In genomic region chr2:121567957-121568409, GRCh38 we compare ENCODE assay signal across 14 cellular contexts. TPM values are rescaled to one million over a fixed set of nuclear protein-coding genes. Genes with fewer than 3 reads are reported as not detected.
DNase-seq lines count a peak whose midpoint lies in the region; ATAC-seq, FAIRE-seq and TF ChIP-seq lines count a peak whose summit lies in the region.
"Had no signal": no experiment of that assay in that cellular context is flagged by ENCODE, and none has a peak within 500 bp of the region (broad histone marks: within the 10 kb centered on the region; RNA-seq: fewer than 3 reads in every experiment).

No MANE protein-coding gene starts in this region.

- no peak overlapping the region for H2AFZ ChIP-seq in GM23338

- no peak for ATAC-seq in GM23338
- ATAC-seq: activated CD8-positive, alpha-beta T cell treated with anti-CD3 and anti-CD28 coated beads, Interleukin-2, amount 10 ng/mL, durations not matched to agents 7 days and 5 days had no signal

- H3K27me3 ChIP-seq in GM23338 (ENCODE audit: insufficient read depth), result no peaks in the 10 kb centered on the region

- no peak overlapping the region for H3K4me3 Mint-ChIP-seq in GM23338
- H3K4me3 Mint-ChIP-seq: activated CD8-positive, alpha-beta T cell treated with anti-CD3 and anti-CD28 coated beads, Interleukin-2, amount 10 ng/mL, durations not matched to agents 7 days and 5 days had no signal

- H3K9me3 Mint-ChIP-seq in GM23338, result peaks cover 14% of the 10 kb centered on the region; the same call in 2 of the 3 replicates

- H3K36me3 ChIP-seq in GM23338 (ENCODE audit: insufficient read depth), result no peaks in the 10 kb centered on the region

- no peak overlapping the region for H3K27ac Mint-ChIP-seq in GM23338
- H3K27ac Mint-ChIP-seq: activated CD8-positive, alpha-beta T cell treated with anti-CD3 and anti-CD28 coated beads, Interleukin-2, amount 10 ng/mL, durations not matched to agents 7 days and 5 days had no signal

- H3K4me1 Mint-ChIP-seq in GM23338, result peaks cover 5% of the 10 kb centered on the region

- no peak for FAIRE-seq in frontal cortex (lab: Jason Lieb, UNC)

- H3K4me2 ChIP-seq in GM23338, result no peak overlapping the region

- peak; percentile 21 for DNase-seq in EH (ENCODE audit: low read depth)
- peak; percentile 99 for DNase-seq in SK-MEL-5 (ENCODE audit: low read depth, low spot score)
- DNase-seq in frontal cortex (ENCODE audit: low spot score in 2 of 2), result peak; percentile 4 to 20
- DNase-seq in non-pigmented ciliary epithelial cell (ENCODE audit: low read depth), result peak; percentile 13
- DNase-seq in GM23338 (ENCODE audit: low spot score), result no peak
- DNase-seq in COLO668 (lab: John Stamatoyannopoulos, UW; ENCODE audit: unreplicated experiment), result no peak
- no peak for DNase-seq in mucosa of gallbladder (ENCODE audit: low spot score)
- no peak for DNase-seq in RPMI8226
- DNase-seq: activated CD8-positive, alpha-beta T cell treated with anti-CD3 and anti-CD28 coated beads, Interleukin-2, amount 10 ng/mL, durations not matched to agents 7 days and 5 days; AML-193; KBM-7; NCI-H226 had no signal

- no peak overlapping the region for H3K4me3 ChIP-seq in GM23338

- H3K27me3 Mint-ChIP-seq in GM23338 (ENCODE audit: insufficient read depth, low read depth, poor library complexity), result peaks cover 2% of the 10 kb centered on the region

- H3F3A ChIP-seq in GM23338 (replicated peaks; ENCODE audit: low read depth), result no peaks in the 10 kb centered on the region

- H3K79me2 ChIP-seq in GM23338 (replicated peaks; ENCODE audit: insufficient read depth), result peaks cover 72% of the 10 kb centered on the region

- no peak overlapping the region for H3K27ac ChIP-seq in GM23338 (ENCODE audit: low read depth)
- H3K27ac ChIP-seq: epithelial cell of prostate had no signal

- no peak for TF ChIP-seq CTCF in GM23338 (conservative IDR thresholded peaks at IDR 0.05; ENCODE audit: low read depth in 2 of 2)

- in situ Hi-C loops in SK-MEL-5 (cut with HindIII; ENCODE audit: low pct_unique_long_range_greater_than_20kb, low sequenced_read_pairs), result no loop called here

- H3K4me1 ChIP-seq in GM23338 (ENCODE audit: insufficient read depth), result peaks cover 5% of the 10 kb centered on the region

- peaks cover 22% of the 10 kb centered on the region; the same call in 1 of the 2 replicates for H4K20me1 ChIP-seq in GM23338 (replicated peaks; ENCODE audit: insufficient read depth)

- no peaks in the 10 kb centered on the region for H3K9me2 ChIP-seq in GM23338 (ENCODE audit: insufficient read depth)

- peaks cover 17% of the 10 kb centered on the region for H3K36me3 Mint-ChIP-seq in GM23338 (ENCODE audit: low read depth)

TF ChIP-seq in GM23338, 12 proteins besides CTCF, POLR2A, EP300 and RAD21 (continues in another document):
- TF ChIP-seq ZNF331 (CRISPR knock-in tag; IDR thresholded peaks at IDR 0.05; ENCODE audit: low read depth) (no peak), CREB1 (CRISPR knock-in tag; IDR thresholded peaks at IDR 0.05; ENCODE audit: low read depth) (no peak), ZNF114 (CRISPR knock-in tag; IDR thresholded peaks at IDR 0.05) (no peak), NANOG (IDR thresholded peaks at IDR 0.05; ENCODE audit: borderline replicate concordance) (no peak), JUNB (IDR thresholded peaks at IDR 0.05; ENCODE audit: unreplicated experiment) (no peak), EZH2 (IDR thresholded peaks at IDR 0.05; ENCODE audit: low read depth, unreplicated experiment) (no peak), EZH2phosphoT487 (IDR thresholded peaks at IDR 0.05; ENCODE audit: unreplicated experiment) (no peak), REST (IDR thresholded peaks at IDR 0.05; ENCODE audit: unreplicated experiment) (no peak), STAT1 (IDR thresholded peaks at IDR 0.05; ENCODE audit: unreplicated experiment) (no peak), POLR2AphosphoS5 (IDR thresholded peaks at IDR 0.05; ENCODE audit: low read depth) (no peak)
- TF ChIP-seq, protein P1, sequence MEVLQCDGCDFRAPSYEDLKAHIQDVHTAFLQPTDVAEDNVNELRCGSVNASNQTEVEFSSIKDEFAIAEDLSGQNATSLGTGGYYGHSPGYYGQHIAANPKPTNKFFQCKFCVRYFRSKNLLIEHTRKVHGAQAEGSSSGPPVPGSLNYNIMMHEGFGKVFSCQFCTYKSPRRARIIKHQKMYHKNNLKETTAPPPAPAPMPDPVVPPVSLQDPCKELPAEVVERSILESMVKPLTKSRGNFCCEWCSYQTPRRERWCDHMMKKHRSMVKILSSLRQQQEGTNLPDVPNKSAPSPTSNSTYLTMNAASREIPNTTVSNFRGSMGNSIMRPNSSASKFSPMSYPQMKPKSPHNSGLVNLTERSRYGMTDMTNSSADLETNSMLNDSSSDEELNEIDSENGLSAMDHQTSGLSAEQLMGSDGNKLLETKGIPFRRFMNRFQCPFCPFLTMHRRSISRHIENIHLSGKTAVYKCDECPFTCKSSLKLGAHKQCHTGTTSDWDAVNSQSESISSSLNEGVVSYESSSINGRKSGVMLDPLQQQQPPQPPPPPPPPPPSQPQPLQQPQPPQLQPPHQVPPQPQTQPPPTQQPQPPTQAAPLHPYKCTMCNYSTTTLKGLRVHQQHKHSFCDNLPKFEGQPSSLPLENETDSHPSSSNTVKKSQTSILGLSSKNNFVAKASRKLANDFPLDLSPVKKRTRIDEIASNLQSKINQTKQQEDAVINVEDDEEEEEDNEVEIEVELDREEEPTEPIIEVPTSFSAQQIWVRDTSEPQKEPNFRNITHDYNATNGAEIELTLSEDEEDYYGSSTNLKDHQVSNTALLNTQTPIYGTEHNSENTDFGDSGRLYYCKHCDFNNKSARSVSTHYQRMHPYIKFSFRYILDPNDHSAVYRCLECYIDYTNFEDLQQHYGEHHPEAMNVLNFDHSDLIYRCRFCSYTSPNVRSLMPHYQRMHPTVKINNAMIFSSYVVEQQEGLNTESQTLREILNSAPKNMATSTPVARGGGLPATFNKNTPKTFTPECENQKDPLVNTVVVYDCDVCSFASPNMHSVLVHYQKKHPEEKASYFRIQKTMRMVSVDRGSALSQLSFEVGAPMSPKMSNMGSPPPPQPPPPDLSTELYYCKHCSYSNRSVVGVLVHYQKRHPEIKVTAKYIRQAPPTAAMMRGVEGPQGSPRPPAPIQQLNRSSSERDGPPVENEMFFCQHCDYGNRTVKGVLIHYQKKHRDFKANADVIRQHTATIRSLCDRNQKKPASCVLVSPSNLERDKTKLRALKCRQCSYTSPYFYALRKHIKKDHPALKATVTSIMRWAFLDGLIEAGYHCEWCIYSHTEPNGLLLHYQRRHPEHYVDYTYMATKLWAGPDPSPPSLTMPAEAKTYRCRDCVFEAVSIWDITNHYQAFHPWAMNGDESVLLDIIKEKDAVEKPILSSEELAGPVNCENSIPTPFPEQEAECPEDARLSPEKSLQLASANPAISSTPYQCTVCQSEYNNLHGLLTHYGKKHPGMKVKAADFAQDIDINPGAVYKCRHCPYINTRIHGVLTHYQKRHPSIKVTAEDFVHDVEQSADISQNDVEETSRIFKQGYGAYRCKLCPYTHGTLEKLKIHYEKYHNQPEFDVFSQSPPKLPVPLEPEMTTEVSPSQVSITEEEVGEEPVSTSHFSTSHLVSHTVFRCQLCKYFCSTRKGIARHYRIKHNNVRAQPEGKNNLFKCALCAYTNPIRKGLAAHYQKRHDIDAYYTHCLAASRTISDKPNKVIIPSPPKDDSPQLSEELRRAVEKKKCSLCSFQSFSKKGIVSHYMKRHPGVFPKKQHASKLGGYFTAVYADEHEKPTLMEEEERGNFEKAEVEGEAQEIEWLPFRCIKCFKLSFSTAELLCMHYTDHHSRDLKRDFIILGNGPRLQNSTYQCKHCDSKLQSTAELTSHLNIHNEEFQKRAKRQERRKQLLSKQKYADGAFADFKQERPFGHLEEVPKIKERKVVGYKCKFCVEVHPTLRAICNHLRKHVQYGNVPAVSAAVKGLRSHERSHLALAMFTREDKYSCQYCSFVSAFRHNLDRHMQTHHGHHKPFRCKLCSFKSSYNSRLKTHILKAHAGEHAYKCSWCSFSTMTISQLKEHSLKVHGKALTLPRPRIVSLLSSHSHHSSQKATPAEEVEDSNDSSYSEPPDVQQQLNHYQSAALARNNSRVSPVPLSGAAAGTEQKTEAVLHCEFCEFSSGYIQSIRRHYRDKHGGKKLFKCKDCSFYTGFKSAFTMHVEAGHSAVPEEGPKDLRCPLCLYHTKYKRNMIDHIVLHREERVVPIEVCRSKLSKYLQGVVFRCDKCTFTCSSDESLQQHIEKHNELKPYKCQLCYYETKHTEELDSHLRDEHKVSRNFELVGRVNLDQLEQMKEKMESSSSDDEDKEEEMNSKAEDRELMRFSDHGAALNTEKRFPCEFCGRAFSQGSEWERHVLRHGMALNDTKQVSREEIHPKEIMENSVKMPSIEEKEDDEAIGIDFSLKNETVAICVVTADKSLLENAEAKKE (CRISPR knock-in tag; IDR thresholded peaks at IDR 0.05), result no peak

RNA-seq across cellular contexts. Expression of gene RNU4ATAC, which starts 37.3 kb away (rescaled TPM):
- total RNA-seq in SK-MEL-5 (2014; rRNA removed; shearing (Covaris generic)), result not detected in 2 replicates
- not detected in 2 replicates for polyA plus RNA-seq in SK-MEL-5 (2015; cell fraction: cytosol; rRNA removed)
- polyA plus RNA-seq in SK-MEL-5 (2015; cell fraction: nucleus; rRNA removed), result not detected in 2 replicates
- total RNA-seq in frontal cortex (under 0.01 TPM), mucosa of gallbladder (not detected)
- not detected in 2 replicates for total RNA-seq in GM23338 (2014; rRNA removed; shearing (Covaris generic))
- 9.5 TPM in 1 of 2 replicates, not detected in the other for polyA plus RNA-seq in GM23338 (2016; fragmentation: Nextera tagmentation; extraction: Ambion mirVana)
- total RNA-seq: activated CD8-positive, alpha-beta T cell treated with anti-CD3 and anti-CD28 coated beads, Interleukin-2, amount 10 ng/mL, durations not matched to agents 7 days and 5 days; myocyte had no signal

Comparison
In these comparisons a context has a peak if more than half of its experiments do, and no peak if none do; other contexts are left out.
1. DNase-seq: peak in EH (single experiment), SK-MEL-5 (single experiment), frontal cortex (2 of 2) and non-pigmented ciliary epithelial cell (single experiment); none in GM23338 (single experiment), COLO668 (single experiment), mucosa of gallbladder (single experiment) and RPMI8226 (single experiment).